2 cellular contexts compared by ENCODE assay signal in the genomic region with DNA sequence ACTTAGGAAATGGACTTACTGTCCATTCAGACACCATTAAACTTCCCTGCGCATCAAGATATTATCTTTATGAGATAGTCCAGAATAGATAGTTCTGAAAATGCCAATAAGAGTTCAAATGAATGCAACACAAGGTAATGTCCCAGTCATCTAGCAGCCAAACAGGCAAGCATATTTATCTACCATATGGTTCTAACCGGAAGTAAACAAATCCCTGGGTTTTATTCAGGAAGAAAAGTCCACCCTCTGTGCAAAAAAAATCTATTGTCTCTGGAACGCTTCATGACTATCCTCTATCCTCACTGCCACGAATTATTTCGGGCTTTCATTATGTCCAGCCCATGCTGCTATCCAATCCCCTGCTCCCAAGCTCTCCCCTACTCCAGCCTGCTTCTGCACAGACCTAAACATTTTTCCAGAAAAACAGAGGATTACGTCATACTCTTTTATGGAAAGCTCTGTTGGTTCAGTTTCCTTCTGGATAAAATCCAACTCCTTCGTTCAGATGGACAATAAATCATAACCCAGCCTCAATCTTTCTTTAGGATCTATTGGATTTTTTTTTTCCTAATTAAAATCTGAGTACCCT.
TF ChIP-seq lines count a peak whose summit lies in the region.

No MANE protein-coding gene starts in this region.

TF ChIP-seq in SK-N-SH treated with all-trans-retinoic acid at 6 μM for 48 hours, 23 proteins besides CTCF, POLR2A, EP300 and RAD21 (continued from another document):
- TF ChIP-seq TCF4 (CRISPR knock-in tag; IDR thresholded peaks at IDR 0.05; ENCODE audit: borderline replicate concordance) (no peak), PPARA (CRISPR knock-in tag; IDR thresholded peaks at IDR 0.05; ENCODE audit: borderline replicate concordance) (no peak), ZNF70 (CRISPR knock-in tag; IDR thresholded peaks at IDR 0.05) (no peak), ESRRG (CRISPR knock-in tag; IDR thresholded peaks at IDR 0.05) (no peak), ARNTL (CRISPR knock-in tag; IDR thresholded peaks at IDR 0.05; ENCODE audit: borderline replicate concordance, low read depth) (no peak), TOX (CRISPR knock-in tag; IDR thresholded peaks at IDR 0.05; ENCODE audit: borderline replicate concordance) (no peak), ZFP30 (CRISPR knock-in tag; IDR thresholded peaks at IDR 0.05) (no peak), GLIS3 (CRISPR knock-in tag; IDR thresholded peaks at IDR 0.05) (no peak), CSDC2 (CRISPR knock-in tag; IDR thresholded peaks at IDR 0.05) (no peak)
- TF ChIP-seq, protein P1, sequence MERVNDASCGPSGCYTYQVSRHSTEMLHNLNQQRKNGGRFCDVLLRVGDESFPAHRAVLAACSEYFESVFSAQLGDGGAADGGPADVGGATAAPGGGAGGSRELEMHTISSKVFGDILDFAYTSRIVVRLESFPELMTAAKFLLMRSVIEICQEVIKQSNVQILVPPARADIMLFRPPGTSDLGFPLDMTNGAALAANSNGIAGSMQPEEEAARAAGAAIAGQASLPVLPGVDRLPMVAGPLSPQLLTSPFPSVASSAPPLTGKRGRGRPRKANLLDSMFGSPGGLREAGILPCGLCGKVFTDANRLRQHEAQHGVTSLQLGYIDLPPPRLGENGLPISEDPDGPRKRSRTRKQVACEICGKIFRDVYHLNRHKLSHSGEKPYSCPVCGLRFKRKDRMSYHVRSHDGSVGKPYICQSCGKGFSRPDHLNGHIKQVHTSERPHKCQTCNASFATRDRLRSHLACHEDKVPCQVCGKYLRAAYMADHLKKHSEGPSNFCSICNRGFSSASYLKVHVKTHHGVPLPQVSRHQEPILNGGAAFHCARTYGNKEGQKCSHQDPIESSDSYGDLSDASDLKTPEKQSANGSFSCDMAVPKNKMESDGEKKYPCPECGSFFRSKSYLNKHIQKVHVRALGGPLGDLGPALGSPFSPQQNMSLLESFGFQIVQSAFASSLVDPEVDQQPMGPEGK (CRISPR knock-in tag; IDR thresholded peaks at IDR 0.05; ENCODE audit: borderline replicate concordance): no peak
- TF ChIP-seq, protein P2, sequence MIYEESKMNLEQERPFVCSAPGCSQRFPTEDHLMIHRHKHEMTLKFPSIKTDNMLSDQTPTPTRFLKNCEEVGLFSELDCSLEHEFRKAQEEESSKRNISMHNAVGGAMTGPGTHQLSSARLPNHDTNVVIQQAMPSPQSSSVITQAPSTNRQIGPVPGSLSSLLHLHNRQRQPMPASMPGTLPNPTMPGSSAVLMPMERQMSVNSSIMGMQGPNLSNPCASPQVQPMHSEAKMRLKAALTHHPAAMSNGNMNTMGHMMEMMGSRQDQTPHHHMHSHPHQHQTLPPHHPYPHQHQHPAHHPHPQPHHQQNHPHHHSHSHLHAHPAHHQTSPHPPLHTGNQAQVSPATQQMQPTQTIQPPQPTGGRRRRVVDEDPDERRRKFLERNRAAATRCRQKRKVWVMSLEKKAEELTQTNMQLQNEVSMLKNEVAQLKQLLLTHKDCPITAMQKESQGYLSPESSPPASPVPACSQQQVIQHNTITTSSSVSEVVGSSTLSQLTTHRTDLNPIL (CRISPR knock-in tag; IDR thresholded peaks at IDR 0.05; ENCODE audit: low read depth): no peak
- TF ChIP-seq, protein P3, sequence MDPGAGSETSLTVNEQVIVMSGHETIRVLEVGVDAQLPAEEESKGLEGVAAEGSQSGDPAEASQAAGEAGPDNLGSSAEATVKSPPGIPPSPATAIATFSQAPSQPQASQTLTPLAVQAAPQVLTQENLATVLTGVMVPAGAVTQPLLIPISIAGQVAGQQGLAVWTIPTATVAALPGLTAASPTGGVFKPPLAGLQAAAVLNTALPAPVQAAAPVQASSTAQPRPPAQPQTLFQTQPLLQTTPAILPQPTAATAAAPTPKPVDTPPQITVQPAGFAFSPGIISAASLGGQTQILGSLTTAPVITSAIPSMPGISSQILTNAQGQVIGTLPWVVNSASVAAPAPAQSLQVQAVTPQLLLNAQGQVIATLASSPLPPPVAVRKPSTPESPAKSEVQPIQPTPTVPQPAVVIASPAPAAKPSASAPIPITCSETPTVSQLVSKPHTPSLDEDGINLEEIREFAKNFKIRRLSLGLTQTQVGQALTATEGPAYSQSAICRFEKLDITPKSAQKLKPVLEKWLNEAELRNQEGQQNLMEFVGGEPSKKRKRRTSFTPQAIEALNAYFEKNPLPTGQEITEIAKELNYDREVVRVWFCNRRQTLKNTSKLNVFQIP (CRISPR knock-in tag; IDR thresholded peaks at IDR 0.05; ENCODE audit: borderline replicate concordance, low read depth): no peak

TF ChIP-seq in SK-N-SH, 30 proteins besides CTCF, POLR2A, EP300 and RAD21 (continued from another document):
- TF ChIP-seq, protein P4, sequence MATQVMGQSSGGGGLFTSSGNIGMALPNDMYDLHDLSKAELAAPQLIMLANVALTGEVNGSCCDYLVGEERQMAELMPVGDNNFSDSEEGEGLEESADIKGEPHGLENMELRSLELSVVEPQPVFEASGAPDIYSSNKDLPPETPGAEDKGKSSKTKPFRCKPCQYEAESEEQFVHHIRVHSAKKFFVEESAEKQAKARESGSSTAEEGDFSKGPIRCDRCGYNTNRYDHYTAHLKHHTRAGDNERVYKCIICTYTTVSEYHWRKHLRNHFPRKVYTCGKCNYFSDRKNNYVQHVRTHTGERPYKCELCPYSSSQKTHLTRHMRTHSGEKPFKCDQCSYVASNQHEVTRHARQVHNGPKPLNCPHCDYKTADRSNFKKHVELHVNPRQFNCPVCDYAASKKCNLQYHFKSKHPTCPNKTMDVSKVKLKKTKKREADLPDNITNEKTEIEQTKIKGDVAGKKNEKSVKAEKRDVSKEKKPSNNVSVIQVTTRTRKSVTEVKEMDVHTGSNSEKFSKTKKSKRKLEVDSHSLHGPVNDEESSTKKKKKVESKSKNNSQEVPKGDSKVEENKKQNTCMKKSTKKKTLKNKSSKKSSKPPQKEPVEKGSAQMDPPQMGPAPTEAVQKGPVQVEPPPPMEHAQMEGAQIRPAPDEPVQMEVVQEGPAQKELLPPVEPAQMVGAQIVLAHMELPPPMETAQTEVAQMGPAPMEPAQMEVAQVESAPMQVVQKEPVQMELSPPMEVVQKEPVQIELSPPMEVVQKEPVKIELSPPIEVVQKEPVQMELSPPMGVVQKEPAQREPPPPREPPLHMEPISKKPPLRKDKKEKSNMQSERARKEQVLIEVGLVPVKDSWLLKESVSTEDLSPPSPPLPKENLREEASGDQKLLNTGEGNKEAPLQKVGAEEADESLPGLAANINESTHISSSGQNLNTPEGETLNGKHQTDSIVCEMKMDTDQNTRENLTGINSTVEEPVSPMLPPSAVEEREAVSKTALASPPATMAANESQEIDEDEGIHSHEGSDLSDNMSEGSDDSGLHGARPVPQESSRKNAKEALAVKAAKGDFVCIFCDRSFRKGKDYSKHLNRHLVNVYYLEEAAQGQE (IDR thresholded peaks at IDR 0.05; ENCODE audit: low read depth, low read length): no peak
- no peak for TF ChIP-seq JUND (IDR thresholded peaks at IDR 0.05)
- TF ChIP-seq ELF1 (IDR thresholded peaks at IDR 0.05): no peak
- TF ChIP-seq, protein P5, sequence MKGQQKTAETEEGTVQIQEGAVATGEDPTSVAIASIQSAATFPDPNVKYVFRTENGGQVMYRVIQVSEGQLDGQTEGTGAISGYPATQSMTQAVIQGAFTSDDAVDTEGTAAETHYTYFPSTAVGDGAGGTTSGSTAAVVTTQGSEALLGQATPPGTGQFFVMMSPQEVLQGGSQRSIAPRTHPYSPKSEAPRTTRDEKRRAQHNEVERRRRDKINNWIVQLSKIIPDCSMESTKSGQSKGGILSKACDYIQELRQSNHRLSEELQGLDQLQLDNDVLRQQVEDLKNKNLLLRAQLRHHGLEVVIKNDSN (IDR thresholded peaks at IDR 0.05; ENCODE audit: borderline replicate concordance, low read depth): no peak
- TF ChIP-seq, protein P6, sequence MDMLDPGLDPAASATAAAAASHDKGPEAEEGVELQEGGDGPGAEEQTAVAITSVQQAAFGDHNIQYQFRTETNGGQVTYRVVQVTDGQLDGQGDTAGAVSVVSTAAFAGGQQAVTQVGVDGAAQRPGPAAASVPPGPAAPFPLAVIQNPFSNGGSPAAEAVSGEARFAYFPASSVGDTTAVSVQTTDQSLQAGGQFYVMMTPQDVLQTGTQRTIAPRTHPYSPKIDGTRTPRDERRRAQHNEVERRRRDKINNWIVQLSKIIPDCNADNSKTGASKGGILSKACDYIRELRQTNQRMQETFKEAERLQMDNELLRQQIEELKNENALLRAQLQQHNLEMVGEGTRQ (IDR thresholded peaks at IDR 0.05; ENCODE audit: borderline replicate concordance, low read depth, low read length): no peak
- no peak for TF ChIP-seq TEAD4 (IDR thresholded peaks at IDR 0.05; ENCODE audit: borderline replicate concordance, insufficient read depth)
TF ChIP-seq in SK-N-SH: peak in this region for 0.
